In genomic region chr3:192958219-192958872, GRCh38 we compare ENCODE assay signal across 12 cellular contexts. TPM values are rescaled to one million over a fixed set of nuclear protein-coding genes. Genes with fewer than 3 reads are reported as not detected.
DNase-seq lines count a peak whose midpoint lies in the region; ATAC-seq and TF ChIP-seq lines count a peak whose summit lies in the region.
"Had no signal": no experiment of that assay in that cellular context is flagged by ENCODE, and none has a peak within 500 bp of the region (broad histone marks: within the 10 kb centered on the region; RNA-seq: fewer than 3 reads in every experiment).

No MANE protein-coding gene starts in this region.

- intact Hi-C loops in Right ventricle myocardium inferior (cut with DNase I) (no loop called here), left ventricle myocardium superior (cut with micrococcal nuclease) (no loop called here), lower lobe of right lung (cut with DNase I) (no loop called here), mucosa of descending colon (cut with DNase I, micrococcal nuclease) (no loop called here)

- no peak for TF ChIP-seq CTCF in brain microvascular endothelial cell (IDR thresholded peaks at IDR 0.05; ENCODE audit: low read depth, low read length, missing control alignments)
- no peak for TF ChIP-seq CTCF in lower lobe of right lung (IDR thresholded peaks at IDR 0.05)
- no peak for TF ChIP-seq CTCF in mucosa of descending colon (IDR thresholded peaks at IDR 0.05)

- H3K9me3 ChIP-seq in lower lobe of right lung (no peaks in the 10 kb centered on the region), mucosa of descending colon (no peaks in the 10 kb centered on the region)
- H3K9me3 ChIP-seq: thoracic aorta had no signal

- H3K27me3 ChIP-seq in brain microvascular endothelial cell (replicated peaks) (no peaks in the 10 kb centered on the region), lower lobe of right lung (ENCODE audit: low read depth) (no peaks in the 10 kb centered on the region)

- H3K4me3 ChIP-seq in brain microvascular endothelial cell (ENCODE audit: low read depth, low read length) = no peak overlapping the region
- H3K4me3 ChIP-seq in lower lobe of right lung = no peak overlapping the region
- no peak overlapping the region for H3K4me3 ChIP-seq in mucosa of descending colon
- H3K4me3 ChIP-seq: thoracic aorta had no signal

- H3K27ac ChIP-seq in brain microvascular endothelial cell (peak overlapping the region; percentile 79), lower lobe of right lung (peak overlapping the region; percentile 72)

- DNase-seq in Right ventricle myocardium inferior (ENCODE audit: missing footprints) (no peak), left ventricle myocardium superior (no peak), brain microvascular endothelial cell (no peak), lower lobe of right lung (no peak), mucosa of descending colon (no peak), ACHN (no peak)
- DNase-seq: NCI-H187, NCI-H510A treated with DMSO at 0.1 percent for 48 hours had no signal

- in situ Hi-C loops in brain microvascular endothelial cell (cut with HindIII; ENCODE audit: low pct_ligation_motif_present, low sequenced_read_pairs) (no loop called here), ACHN (cut with HindIII; ENCODE audit: low pct_ligation_motif_present, low pct_unique_long_range_greater_than_20kb, low sequenced_read_pairs) (no loop called here)

- no peaks in the 10 kb centered on the region for H3K36me3 ChIP-seq in brain microvascular endothelial cell (replicated peaks)
- no peaks in the 10 kb centered on the region for H3K36me3 ChIP-seq in lower lobe of right lung
- no peaks in the 10 kb centered on the region for H3K36me3 ChIP-seq in mucosa of descending colon (ENCODE audit: low read depth)
- H3K36me3 ChIP-seq: thoracic aorta had no signal

- peaks cover 17% of the 10 kb centered on the region for H3K4me1 ChIP-seq in lower lobe of right lung
- H3K4me1 ChIP-seq in mucosa of descending colon (ENCODE audit: low read depth) = no peaks in the 10 kb centered on the region

- ATAC-seq in Right ventricle myocardium inferior (peak; percentile 1), left ventricle myocardium superior (no peak), lower lobe of right lung (no peak), mucosa of descending colon (no peak), GM18867 (IDR thresholded peaks at IDR 0.05; ENCODE audit: unreplicated experiment) (no peak), HG02610 (IDR thresholded peaks at IDR 0.05; ENCODE audit: unreplicated experiment) (no peak)
- ATAC-seq: left colon had no signal

RNA-seq across cellular contexts. Expression of gene MB21D2, which starts 40.7 kb away (rescaled TPM):
- total RNA-seq in Right ventricle myocardium inferior = 2.1 TPM
- total RNA-seq in left ventricle myocardium superior = 1.8 TPM
- total RNA-seq in lower lobe of right lung = 5.0 TPM
- total RNA-seq in mucosa of descending colon = 1 to 10 TPM; 1.9 to 4.0 (median 2.7) TPM
